Comparison of ENCODE assay signal across 1 cellular context in genomic region chr1:22275626-22276395, GRCh38.
A peak's percentile ranks its signal among the peaks of the same experiment; 100 is the strongest.
TF ChIP-seq lines count a peak whose summit lies in the region.

No MANE protein-coding gene starts in this region.

TF ChIP-seq in HEK293, 187 proteins besides CTCF, POLR2A, EP300 and RAD21 (continued from another document):
- TF ChIP-seq HIC1 (tag by site-specific recombination; IDR thresholded peaks at IDR 0.05) (peak; percentile 57; the same call in 1 of the 2 replicates), ZNF513 (tag by site-specific recombination; IDR thresholded peaks at IDR 0.05) (no peak), ZNF2 (tag by site-specific recombination; IDR thresholded peaks at IDR 0.05) (peak; percentile 81), ZNF549 (tag by site-specific recombination; IDR thresholded peaks at IDR 0.05) (no peak), ZNF558 (tag by site-specific recombination; IDR thresholded peaks at IDR 0.05) (no peak), ZNF692 (tag by site-specific recombination; IDR thresholded peaks at IDR 0.05) (no peak), ZNF350 (tag by site-specific recombination; IDR thresholded peaks at IDR 0.05) (no peak), ZXDB (tag by site-specific recombination; IDR thresholded peaks at IDR 0.05) (no peak), ZBTB20 (tag by site-specific recombination; IDR thresholded peaks at IDR 0.05) (no peak), ZNF670 (tag by site-specific recombination; IDR thresholded peaks at IDR 0.05; ENCODE audit: low read depth) (no peak), ZNF114 (tag by site-specific recombination; IDR thresholded peaks at IDR 0.05) (no peak)
